ENCODE assay signal across 8 cellular contexts in genomic region chr10:58282615-58283014, GRCh38. TPM values are rescaled to one million over a fixed set of nuclear protein-coding genes. Genes with fewer than 3 reads are reported as not detected.
DNase-seq lines count a peak whose midpoint lies in the region; ATAC-seq and TF ChIP-seq lines count a peak whose summit lies in the region.

No MANE protein-coding gene starts in this region.

- no peak overlapping the region for H3K27ac ChIP-seq in ovary

- peaks cover 37% of the 10 kb centered on the region for H3K4me1 Mint-ChIP-seq in activated naive CD8-positive, alpha-beta T cell (ENCODE audit: low read depth)
- H3K4me1 Mint-ChIP-seq in stimulated activated naive CD8-positive, alpha-beta T cell treated with anti-CD3 and anti-CD28 coated beads, Interleukin-15, Interleukin-2, amounts not matched to agents 100 ng/mL and 50 ng/mL, for 24 hours (ENCODE audit: low read depth) = peaks cover 42% of the 10 kb centered on the region

- no peaks in the 10 kb centered on the region for H3K27me3 ChIP-seq in ovary

- peak; percentile 99 for ATAC-seq in GM21381 (IDR thresholded peaks at IDR 0.05; ENCODE audit: unreplicated experiment)
- peak; percentile 98 for ATAC-seq in HG03469 (IDR thresholded peaks at IDR 0.05; ENCODE audit: unreplicated experiment)

- H3K4me3 Mint-ChIP-seq in activated naive CD8-positive, alpha-beta T cell = peak overlapping the region; percentile 52
- peak overlapping the region; percentile 65 for H3K4me3 Mint-ChIP-seq in stimulated activated naive CD8-positive, alpha-beta T cell treated with anti-CD3 and anti-CD28 coated beads, Interleukin-15, Interleukin-2, amounts not matched to agents 100 ng/mL and 50 ng/mL, for 24 hours

- H3K27me3 Mint-ChIP-seq in activated naive CD8-positive, alpha-beta T cell = no peaks in the 10 kb centered on the region
- H3K27me3 Mint-ChIP-seq in stimulated activated naive CD8-positive, alpha-beta T cell treated with anti-CD3 and anti-CD28 coated beads, Interleukin-15, Interleukin-2, amounts not matched to agents 100 ng/mL and 50 ng/mL, for 24 hours = no peaks in the 10 kb centered on the region

- peaks cover 13% of the 10 kb centered on the region for H3K36me3 Mint-ChIP-seq in activated naive CD8-positive, alpha-beta T cell
- H3K36me3 Mint-ChIP-seq in stimulated activated naive CD8-positive, alpha-beta T cell treated with anti-CD3 and anti-CD28 coated beads, Interleukin-15, Interleukin-2, amounts not matched to agents 100 ng/mL and 50 ng/mL, for 24 hours (ENCODE audit: low read depth) = peaks cover 51% of the 10 kb centered on the region

- intact Hi-C loops in ovary (cut with DNase I) = no loop called here

- H3K4me1 ChIP-seq in ovary (ENCODE audit: insufficient read depth) = no peaks in the 10 kb centered on the region

- 89 to 91% (median 90%) methylated on average over 3 of the region's 3 CpGs for WGBS in ovary, 3 donors

- TF ChIP-seq EP300 in ovary (IDR thresholded peaks at IDR 0.05) = no peak

- H3K9me3 Mint-ChIP-seq in activated naive CD8-positive, alpha-beta T cell (ENCODE audit: low read depth) = no peaks in the 10 kb centered on the region
- H3K9me3 Mint-ChIP-seq in stimulated activated naive CD8-positive, alpha-beta T cell treated with anti-CD3 and anti-CD28 coated beads, Interleukin-15, Interleukin-2, amounts not matched to agents 100 ng/mL and 50 ng/mL, for 24 hours = no peaks in the 10 kb centered on the region

- no peak for TF ChIP-seq CTCF in ovary (IDR thresholded peaks at IDR 0.05)

- no peaks in the 10 kb centered on the region for H3K36me3 ChIP-seq in ovary

- DNase-seq in GF-D8 (lab: John Stamatoyannopoulos, UW) = peak; percentile 96
- DNase-seq in ovary = no peak
- DNase-seq in NCI-H187 (lab: John Stamatoyannopoulos, UW) = no peak
- DNase-seq in cerebellar cortex (ENCODE audit: low spot score) = no peak

- TF ChIP-seq POLR2A in ovary (IDR thresholded peaks at IDR 0.05) = no peak

- H3K9me3 ChIP-seq in ovary = no peaks in the 10 kb centered on the region

- peak overlapping the region; percentile 70 for H3K27ac Mint-ChIP-seq in activated naive CD8-positive, alpha-beta T cell
- H3K27ac Mint-ChIP-seq in stimulated activated naive CD8-positive, alpha-beta T cell treated with anti-CD3 and anti-CD28 coated beads, Interleukin-15, Interleukin-2, amounts not matched to agents 100 ng/mL and 50 ng/mL, for 24 hours = peak overlapping the region; percentile 90

- H3K4me3 ChIP-seq in ovary = no peak overlapping the region

RNA-seq across cellular contexts. Expression of gene CISD1, which starts 13.7 kb away (rescaled TPM):
- 10 to 100 TPM; 20.2 to 29.2 (median 25.5) TPM for total RNA-seq in ovary
- 10 to 100 TPM; 10.6 to 35.7 TPM for polyA plus RNA-seq in ovary

RNA-seq across cellular contexts. Expression of gene IPMK, which starts 14.9 kb away (rescaled TPM):
- total RNA-seq in ovary = 1 to 10 TPM; 2.7 to 4.3 (median 3.4) TPM
- 1 to 10 TPM; 1.5 to 2.3 TPM for polyA plus RNA-seq in ovary

RNA-seq across cellular contexts. Expression of gene UBE2D1, which starts 52.2 kb away (rescaled TPM):
- 10 to 100 TPM; 11.6 to 18.0 (median 14.1) TPM for total RNA-seq in ovary
- polyA plus RNA-seq in ovary = 10 to 100 TPM in 1 of 2 donors, 1 to 10 TPM in 1; 9.8 to 20.1 TPM
